Comparison of ENCODE assay signal across 19 cellular contexts in genomic region chr17:3986270-3986938, GRCh38. TPM values are rescaled to one million over a fixed set of nuclear protein-coding genes. Genes with fewer than 3 reads are reported as not detected.
A peak's percentile ranks its signal among the peaks of the same experiment; 100 is the strongest.
DNase-seq lines count a peak whose midpoint lies in the region; ATAC-seq, FAIRE-seq and TF ChIP-seq lines count a peak whose summit lies in the region.
"Had no signal": no experiment of that assay in that cellular context is flagged by ENCODE, and none has a peak within 500 bp of the region (broad histone marks: within the 10 kb centered on the region; RNA-seq: fewer than 3 reads in every experiment).

No MANE protein-coding gene starts in this region.

- H3K27me3 ChIP-seq in heart left ventricle (peaks cover 0 to 5% (median 0%) of the 10 kb centered on the region in 9 donors), thoracic aorta (replicated peaks; ENCODE audit: insufficient read depth) (no peaks in the 10 kb centered on the region)
- H3K27me3 ChIP-seq: cardiac muscle cell had no signal

- CTCF ChIA-PET in WTC11 (lab: Charles Lee) = interaction anchor here (1.0 to 1.8 kb wide), 7 partner anchors 19 to 248 kb away, joined by 3 to 6 read pairs (median 3); no protein-coding TSS in a partner anchor

- H3K4me3 Mint-ChIP-seq in WTC11 (no peak overlapping the region), progenitor cell of endocrine pancreas (ENCODE audit: low read depth) (no peak overlapping the region)
- H3K4me3 Mint-ChIP-seq: activated CD8-positive, alpha-beta memory T cell treated with anti-CD3 and anti-CD28 coated beads, Interleukin-2, amount 10 ng/mL, durations not matched to agents 7 days and 5 days; activated naive CD4-positive, alpha-beta T cell treated with anti-CD3 and anti-CD28 coated beads, Interleukin-2, amount 50 U/mL, for 24 hours; naive thymus-derived CD8-positive, alpha-beta T cell had no signal

- DNase-seq in heart left ventricle = no peak
- no peak for DNase-seq in cardiac septum (ENCODE audit: low spot score)
- DNase-seq in WTC11 (ENCODE audit: low spot score) = no peak
- peak; percentile 69 for DNase-seq in kidney
- no peak for DNase-seq in thoracic aorta (ENCODE audit: low spot score)
- DNase-seq in RCC 7860 (ENCODE audit: low spot score) = no peak
- no peak for DNase-seq in progenitor cell of endocrine pancreas (ENCODE audit: low spot score, unreplicated experiment)
- DNase-seq: activated CD4-positive, CD25-positive, alpha-beta regulatory T cell; activated CD8-positive, alpha-beta memory T cell treated with anti-CD3 and anti-CD28 coated beads, Interleukin-2, amount 10 ng/mL, durations not matched to agents 7 days and 5 days; glutamatergic neuron; kidney glomerular epithelial cell; naive thymus-derived CD8-positive, alpha-beta T cell; NCI-H446; retina; stimulated activated naive CD4-positive, alpha-beta T cell; SW 1271 had no signal

- intact Hi-C loops in heart left ventricle (cut with DNase I) = no loop called here
- intact Hi-C loops in cardiac septum (cut with DNase I) = no loop called here
- intact Hi-C loops in kidney (cut with DNase I) = no loop called here

- TF ChIP-seq POLR2A in heart left ventricle (IDR thresholded peaks at IDR 0.05) = no peak

- POLR2A ChIA-PET in WTC11 (lab: Charles Lee) = no interaction called here

- H3K27ac ChIP-seq in heart left ventricle (peak overlapping the region in 7 of 12 donors; percentile 2 to 61 (median 28)), kidney (ENCODE audit: low read depth in 2 of 2, low read length in 2 of 2) (no peak overlapping the region), thoracic aorta (no peak overlapping the region)
- H3K27ac ChIP-seq: cardiac muscle cell had no signal

- H3K4me1 ChIP-seq in heart left ventricle (peaks cover 0 to 58% (median 28%) of the 10 kb centered on the region in 12 donors), kidney (ENCODE audit: control insufficient read depth in 1 of 2, insufficient read depth in 1 of 2, low read depth in 1 of 2, low read length in 2 of 2) (peaks cover 4 to 20% of the 10 kb centered on the region in 2 donors), thoracic aorta (ENCODE audit: control insufficient read depth in 1 of 2, low read depth in 2 of 2) (peaks cover 23 to 48% of the 10 kb centered on the region in 2 donors)

- 38 to 64% (median 50%) methylated on average over 15 to 16 of the region's 16 CpGs for WGBS in heart left ventricle, 4 donors

- H3K9me3 ChIP-seq in heart left ventricle (no peaks in the 10 kb centered on the region), kidney (ENCODE audit: control insufficient read depth in 1 of 2, low read length in 2 of 2) (no peaks in the 10 kb centered on the region), thoracic aorta (no peaks in the 10 kb centered on the region)

- H3K4me1 Mint-ChIP-seq in WTC11 = peaks cover 28% of the 10 kb centered on the region
- no peaks in the 10 kb centered on the region for H3K4me1 Mint-ChIP-seq in progenitor cell of endocrine pancreas (ENCODE audit: low read depth)
- H3K4me1 Mint-ChIP-seq: activated naive CD4-positive, alpha-beta T cell treated with anti-CD3 and anti-CD28 coated beads, Interleukin-2, amount 50 U/mL, for 24 hours had no signal

- TF ChIP-seq CTCF in heart left ventricle (IDR thresholded peaks at IDR 0.05) = no peak
- TF ChIP-seq CTCF in WTC11 (IDR thresholded peaks at IDR 0.05) = no peak
- no peak for TF ChIP-seq CTCF in kidney (IDR thresholded peaks at IDR 0.05; ENCODE audit: borderline replicate concordance, extremely low read depth, insufficient read depth)
- no peak for TF ChIP-seq CTCF in thoracic aorta (IDR thresholded peaks at IDR 0.05)
- no peak for TF ChIP-seq CTCF in progenitor cell of endocrine pancreas (IDR thresholded peaks at IDR 0.05; ENCODE audit: unreplicated experiment)

- peak in 2 of 4 donors; percentile 38 to 44 for ATAC-seq in heart left ventricle
- ATAC-seq in WTC11 = peak; percentile 33
- ATAC-seq in thoracic aorta (ENCODE audit: insufficient number of reproducible peaks, low FRiP score, low read depth) = no peak
- no peak for ATAC-seq in GM18861 (IDR thresholded peaks at IDR 0.05; ENCODE audit: unreplicated experiment)
- ATAC-seq: activated CD8-positive, alpha-beta memory T cell treated with anti-CD3 and anti-CD28 coated beads, Interleukin-2, amount 10 ng/mL, durations not matched to agents 7 days and 5 days; naive thymus-derived CD8-positive, alpha-beta T cell had no signal

- no peak overlapping the region for H3K4me3 ChIP-seq in heart left ventricle
- H3K4me3 ChIP-seq in kidney (ENCODE audit: low read length in 2 of 2) = no peak overlapping the region
- H3K4me3 ChIP-seq in thoracic aorta = peak overlapping the region; percentile 7
- H3K4me3 ChIP-seq: cardiac muscle cell had no signal

- H3K27me3 Mint-ChIP-seq in WTC11 (ENCODE audit: low read depth) (no peaks in the 10 kb centered on the region), progenitor cell of endocrine pancreas (peaks cover 8% of the 10 kb centered on the region)
- H3K27me3 Mint-ChIP-seq: activated naive CD4-positive, alpha-beta T cell treated with anti-CD3 and anti-CD28 coated beads, Interleukin-2, amount 50 U/mL, for 24 hours had no signal

- no peaks in the 10 kb centered on the region for H3K9me3 Mint-ChIP-seq in WTC11
- no peaks in the 10 kb centered on the region for H3K9me3 Mint-ChIP-seq in progenitor cell of endocrine pancreas (ENCODE audit: low read depth)
- H3K9me3 Mint-ChIP-seq: activated naive CD4-positive, alpha-beta T cell treated with anti-CD3 and anti-CD28 coated beads, Interleukin-2, amount 50 U/mL, for 24 hours; naive thymus-derived CD8-positive, alpha-beta T cell had no signal

- no peak overlapping the region for H3K27ac Mint-ChIP-seq in WTC11
- H3K27ac Mint-ChIP-seq in progenitor cell of endocrine pancreas = no peak overlapping the region
- H3K27ac Mint-ChIP-seq: activated CD8-positive, alpha-beta memory T cell treated with anti-CD3 and anti-CD28 coated beads, Interleukin-2, amount 10 ng/mL, durations not matched to agents 7 days and 5 days; activated naive CD4-positive, alpha-beta T cell treated with anti-CD3 and anti-CD28 coated beads, Interleukin-2, amount 50 U/mL, for 24 hours; naive thymus-derived CD8-positive, alpha-beta T cell had no signal

- H3K9ac ChIP-seq in kidney (ENCODE audit: low read length in 2 of 2) = no peak overlapping the region

- H3K36me3 Mint-ChIP-seq in WTC11 = no peaks in the 10 kb centered on the region
- no peaks in the 10 kb centered on the region for H3K36me3 Mint-ChIP-seq in progenitor cell of endocrine pancreas (ENCODE audit: insufficient read depth)
- H3K36me3 Mint-ChIP-seq: activated CD8-positive, alpha-beta memory T cell treated with anti-CD3 and anti-CD28 coated beads, Interleukin-2, amount 10 ng/mL, durations not matched to agents 7 days and 5 days; activated naive CD4-positive, alpha-beta T cell treated with anti-CD3 and anti-CD28 coated beads, Interleukin-2, amount 50 U/mL, for 24 hours; naive thymus-derived CD8-positive, alpha-beta T cell had no signal

- no peaks in the 10 kb centered on the region for H3K36me3 ChIP-seq in heart left ventricle
- no peaks in the 10 kb centered on the region for H3K36me3 ChIP-seq in kidney (ENCODE audit: control insufficient read depth in 1 of 2, insufficient read depth in 2 of 2, low read length in 2 of 2)
- no peaks in the 10 kb centered on the region for H3K36me3 ChIP-seq in thoracic aorta
- H3K36me3 ChIP-seq: cardiac muscle cell had no signal

- FAIRE-seq in kidney (lab: Jason Lieb, UNC) (no peak), RCC 7860 (lab: Jason Lieb, UNC) (no peak)

TF ChIP-seq in WTC11, 78 proteins besides CTCF, POLR2A, EP300 and RAD21 (continues in another document):
- TF ChIP-seq, protein P1, sequence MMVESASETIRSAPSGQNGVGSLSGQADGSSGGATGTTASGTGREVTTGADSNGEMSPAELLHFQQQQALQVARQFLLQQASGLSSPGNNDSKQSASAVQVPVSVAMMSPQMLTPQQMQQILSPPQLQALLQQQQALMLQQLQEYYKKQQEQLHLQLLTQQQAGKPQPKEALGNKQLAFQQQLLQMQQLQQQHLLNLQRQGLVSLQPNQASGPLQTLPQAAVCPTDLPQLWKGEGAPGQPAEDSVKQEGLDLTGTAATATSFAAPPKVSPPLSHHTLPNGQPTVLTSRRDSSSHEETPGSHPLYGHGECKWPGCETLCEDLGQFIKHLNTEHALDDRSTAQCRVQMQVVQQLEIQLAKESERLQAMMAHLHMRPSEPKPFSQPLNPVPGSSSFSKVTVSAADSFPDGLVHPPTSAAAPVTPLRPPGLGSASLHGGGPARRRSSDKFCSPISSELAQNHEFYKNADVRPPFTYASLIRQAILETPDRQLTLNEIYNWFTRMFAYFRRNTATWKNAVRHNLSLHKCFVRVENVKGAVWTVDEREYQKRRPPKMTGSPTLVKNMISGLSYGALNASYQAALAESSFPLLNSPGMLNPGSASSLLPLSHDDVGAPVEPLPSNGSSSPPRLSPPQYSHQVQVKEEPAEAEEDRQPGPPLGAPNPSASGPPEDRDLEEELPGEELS (CRISPR knock-in tag; IDR thresholded peaks at IDR 0.05) = peak; percentile 44; the same call in 1 of the 2 replicates
- TF ChIP-seq HMGA2 (CRISPR knock-in tag; IDR thresholded peaks at IDR 0.05) (no peak), ZMAT4 (CRISPR knock-in tag; IDR thresholded peaks at IDR 0.05) (no peak), GRHL2 (CRISPR knock-in tag; IDR thresholded peaks at IDR 0.05; ENCODE audit: insufficient replicate concordance, severe bottlenecking) (no peak), ZNF121 (CRISPR knock-in tag; IDR thresholded peaks at IDR 0.05) (no peak)

RNA-seq across cellular contexts. Expression of gene ATP2A3, which starts 22.2 kb away (rescaled TPM):
- total RNA-seq in heart left ventricle = 10 to 100 TPM in 1 of 9 donors, 1 to 10 TPM in 8; 3.3 to 19.7 (median 7.0) TPM
- polyA plus RNA-seq in heart left ventricle = 10 to 100 TPM in 1 of 2 donors, 1 to 10 TPM in 1; 5.1 to 21.8 TPM
- total RNA-seq in cardiac septum = 8.9 TPM
- 35.6 to 39.1 TPM (median 37.8 TPM) in 3 replicates for total RNA-seq in WTC11 (2021)
- total RNA-seq in kidney = 52.1 TPM
- 9.4 TPM for polyA plus RNA-seq in kidney (ENCODE audit: insufficient read depth, low read depth, low replicate concordance)
- total RNA-seq in thoracic aorta = 10 to 100 TPM; 37.2 to 50.4 TPM
- 54.0 and 59.2 TPM in 2 replicates for total RNA-seq in progenitor cell of endocrine pancreas

Comparison
In these comparisons a context has a peak if more than half of its experiments do, and no peak if none do; other contexts are left out.
1. H3K27ac ChIP-seq: peak in heart left ventricle (7 of 12); none in kidney (0 of 2) and thoracic aorta (0 of 2).